ENCODE assay signal across 8 cellular contexts in genomic region chr2:197378494-197378972, GRCh38. TPM values are rescaled to one million over a fixed set of nuclear protein-coding genes. Genes with fewer than 3 reads are reported as not detected.
A peak's percentile ranks its signal among the peaks of the same experiment; 100 is the strongest.
DNase-seq lines count a peak whose midpoint lies in the region; ATAC-seq and TF ChIP-seq lines count a peak whose summit lies in the region.

No MANE protein-coding gene starts in this region.

- H3K4me3 ChIP-seq in DOHH2 (ENCODE audit: low read length) = no peak overlapping the region
- H3K4me3 ChIP-seq in Peyer's patch = no peak overlapping the region
- no peak overlapping the region for H3K4me3 ChIP-seq in foreskin fibroblast (ENCODE audit: low read depth in 1 of 2, low read length in 2 of 2)
- H3K4me3 ChIP-seq in tibial artery = peak overlapping the region; percentile 13 to 41

- peaks cover 10% of the 10 kb centered on the region for H3K4me1 ChIP-seq in DOHH2 (ENCODE audit: control insufficient read depth, low read length)
- H3K4me1 ChIP-seq in Peyer's patch = peaks cover 0 to 6% (median 0%) of the 10 kb centered on the region in 4 donors
- H3K4me1 ChIP-seq in tibial artery = peaks cover 0 to 18% (median 4%) of the 10 kb centered on the region in 4 donors

- H3K4me3 Mint-ChIP-seq in activated T-helper 2 cell treated with anti-CD3 and anti-CD28 coated beads, Interferon-gamma antibody, Interleukin-2, Interleukin-4, amounts not matched to agents 10 μg/mL and 5 μg/mL and 100 μg/mL, durations not matched to agents 14 hours and 24 hours and 36 hours (ENCODE audit: low read depth) = no peak overlapping the region
- H3K4me3 Mint-ChIP-seq in osteocyte (ENCODE audit: unreplicated experiment) = peak overlapping the region; percentile 42

- no peaks in the 10 kb centered on the region for H4K20me1 ChIP-seq in DOHH2 (ENCODE audit: control insufficient read depth, insufficient read depth, low read depth, low read length)

- intact Hi-C loops in activated T-helper 2 cell treated with anti-CD3 and anti-CD28 coated beads, Interferon-gamma antibody, Interleukin-2, Interleukin-4, amounts not matched to agents 10 μg/mL and 5 μg/mL and 100 μg/mL, durations not matched to agents 14 hours and 24 hours and 36 hours (cut with micrococcal nuclease) = loop anchor here (1.0 to 5.0 kb wide), 5 partner anchors 68 to 366 kb away; partner anchors contain the start of gene ANKRD44
- intact Hi-C loops in tibial artery (cut with DNase I; ENCODE audit: low total_unique reads) = loop anchor here (5.0 to 10.0 kb wide), 3 partner anchors 66 to 371 kb away; partner anchors contain the start of gene ANKRD44

- H3K27me3 ChIP-seq in DOHH2 (ENCODE audit: control insufficient read depth, low read length) (peaks cover 2% of the 10 kb centered on the region), Peyer's patch (no peaks in the 10 kb centered on the region), tibial artery (no peaks in the 10 kb centered on the region)

- H3F3A ChIP-seq in DOHH2 (ENCODE audit: control insufficient read depth, insufficient read depth) = no peaks in the 10 kb centered on the region

- H3K36me3 ChIP-seq in DOHH2 (ENCODE audit: control insufficient read depth, low read length) (no peaks in the 10 kb centered on the region), Peyer's patch (no peaks in the 10 kb centered on the region), tibial artery (no peaks in the 10 kb centered on the region)

- no peaks in the 10 kb centered on the region for H3K9me2 ChIP-seq in DOHH2 (replicated peaks; ENCODE audit: control insufficient read depth, low read length)

- H3K27ac ChIP-seq in DOHH2 (ENCODE audit: low read depth, low read length) = no peak overlapping the region
- H3K27ac ChIP-seq in Peyer's patch = no peak overlapping the region
- peak overlapping the region in 1 of 2 donors; percentile 20 for H3K27ac ChIP-seq in tibial artery

- H3K36me3 Mint-ChIP-seq in activated T-helper 2 cell treated with anti-CD3 and anti-CD28 coated beads, Interferon-gamma antibody, Interleukin-2, Interleukin-4, amounts not matched to agents 10 μg/mL and 5 μg/mL and 100 μg/mL, durations not matched to agents 14 hours and 24 hours and 36 hours (ENCODE audit: low read depth) = no peaks in the 10 kb centered on the region
- no peaks in the 10 kb centered on the region for H3K36me3 Mint-ChIP-seq in osteocyte (ENCODE audit: unreplicated experiment)

- no peak overlapping the region for H3K4me2 ChIP-seq in DOHH2 (ENCODE audit: low read length)

- no peaks in the 10 kb centered on the region for H3K9me3 ChIP-seq in DOHH2 (ENCODE audit: control insufficient read depth, insufficient read depth, low read length)
- H3K9me3 ChIP-seq in Peyer's patch = no peaks in the 10 kb centered on the region
- H3K9me3 ChIP-seq in tibial artery = no peaks in the 10 kb centered on the region

- no peak for TF ChIP-seq POLR2A in Peyer's patch (IDR thresholded peaks at IDR 0.05)

- TF ChIP-seq RAD21 in Ishikawa (IDR thresholded peaks at IDR 0.05; ENCODE audit: low read depth) = peak; percentile 97

- H3K27ac Mint-ChIP-seq in activated T-helper 2 cell treated with anti-CD3 and anti-CD28 coated beads, Interferon-gamma antibody, Interleukin-2, Interleukin-4, amounts not matched to agents 10 μg/mL and 5 μg/mL and 100 μg/mL, durations not matched to agents 14 hours and 24 hours and 36 hours = peak overlapping the region; percentile 0
- peak overlapping the region; percentile 77 for H3K27ac Mint-ChIP-seq in osteocyte (ENCODE audit: unreplicated experiment)

- ATAC-seq in HG02870 (IDR thresholded peaks at IDR 0.05; ENCODE audit: unreplicated experiment) = no peak

- peak; percentile 79 for TF ChIP-seq CTCF in DOHH2 (IDR thresholded peaks at IDR 0.05; ENCODE audit: low read depth, low read length, poor library complexity, severe bottlenecking)
- TF ChIP-seq CTCF in Peyer's patch (IDR thresholded peaks at IDR 0.05) = peak; percentile 56 to 90 (median 87)
- TF ChIP-seq CTCF in foreskin fibroblast (IDR thresholded peaks at IDR 0.05; ENCODE audit: low read depth, low read length) = peak; percentile 67
- TF ChIP-seq CTCF in osteocyte (IDR thresholded peaks at IDR 0.05) = peak; percentile 91
- TF ChIP-seq CTCF in tibial artery (IDR thresholded peaks at IDR 0.05) = peak; percentile 67 to 83

- peaks cover 17% of the 10 kb centered on the region for H3K4me1 Mint-ChIP-seq in activated T-helper 2 cell treated with anti-CD3 and anti-CD28 coated beads, Interferon-gamma antibody, Interleukin-2, Interleukin-4, amounts not matched to agents 10 μg/mL and 5 μg/mL and 100 μg/mL, durations not matched to agents 14 hours and 24 hours and 36 hours (ENCODE audit: low read depth)
- H3K4me1 Mint-ChIP-seq in osteocyte (ENCODE audit: unreplicated experiment) = peaks cover 25% of the 10 kb centered on the region

- TF ChIP-seq EP300 in Ishikawa (IDR thresholded peaks at IDR 0.05; ENCODE audit: borderline replicate concordance) = no peak

- DNase-seq in Peyer's patch = peak in 2 of 3 donors; percentile 31 to 72
- peak; percentile 41 for DNase-seq in activated T-helper 2 cell treated with anti-CD3 and anti-CD28 coated beads, Interferon-gamma antibody, Interleukin-2, Interleukin-4, amounts not matched to agents 10 μg/mL and 5 μg/mL and 100 μg/mL, durations not matched to agents 14 hours and 24 hours and 36 hours (ENCODE audit: low spot score)
- DNase-seq in foreskin fibroblast = peak in 1 of 2 donors; percentile 70
- DNase-seq in osteocyte (ENCODE audit: extremely low spot score, unreplicated experiment) = no peak
- no peak for DNase-seq in tibial artery

- H3K27me3 Mint-ChIP-seq in activated T-helper 2 cell treated with anti-CD3 and anti-CD28 coated beads, Interferon-gamma antibody, Interleukin-2, Interleukin-4, amounts not matched to agents 10 μg/mL and 5 μg/mL and 100 μg/mL, durations not matched to agents 14 hours and 24 hours and 36 hours (ENCODE audit: low read depth) = peaks cover 3% of the 10 kb centered on the region
- no peaks in the 10 kb centered on the region for H3K27me3 Mint-ChIP-seq in osteocyte (ENCODE audit: unreplicated experiment)

- no peaks in the 10 kb centered on the region for H3K9me3 Mint-ChIP-seq in activated T-helper 2 cell treated with anti-CD3 and anti-CD28 coated beads, Interferon-gamma antibody, Interleukin-2, Interleukin-4, amounts not matched to agents 10 μg/mL and 5 μg/mL and 100 μg/mL, durations not matched to agents 14 hours and 24 hours and 36 hours
- peaks cover 7% of the 10 kb centered on the region for H3K9me3 Mint-ChIP-seq in osteocyte (ENCODE audit: unreplicated experiment)

- H3K79me2 ChIP-seq in DOHH2 (ENCODE audit: control insufficient read depth, low read length) = no peaks in the 10 kb centered on the region

TF ChIP-seq in Ishikawa, 13 proteins besides CTCF, POLR2A, EP300 and RAD21:
- TF ChIP-seq, protein P1, sequence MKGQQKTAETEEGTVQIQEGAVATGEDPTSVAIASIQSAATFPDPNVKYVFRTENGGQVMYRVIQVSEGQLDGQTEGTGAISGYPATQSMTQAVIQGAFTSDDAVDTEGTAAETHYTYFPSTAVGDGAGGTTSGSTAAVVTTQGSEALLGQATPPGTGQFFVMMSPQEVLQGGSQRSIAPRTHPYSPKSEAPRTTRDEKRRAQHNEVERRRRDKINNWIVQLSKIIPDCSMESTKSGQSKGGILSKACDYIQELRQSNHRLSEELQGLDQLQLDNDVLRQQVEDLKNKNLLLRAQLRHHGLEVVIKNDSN (IDR thresholded peaks at IDR 0.05) = no peak; the same call in 1 of the 2 replicates
- peak; percentile 80 for TF ChIP-seq CEBPB (IDR thresholded peaks at IDR 0.05)
TF ChIP-seq in Ishikawa: peak in this region for 1.

RNA-seq across cellular contexts. Expression of gene SF3B1, which starts 56.3 kb away (rescaled TPM):
- 100 to 1,000 TPM; 313 to 785 (median 486) TPM for total RNA-seq in Peyer's patch
- 284 and 289 TPM in 2 replicates for total RNA-seq in activated T-helper 2 cell treated with anti-CD3 and anti-CD28 coated beads, Interferon-gamma antibody, Interleukin-2, Interleukin-4, amounts not matched to agents 10 μg/mL and 5 μg/mL and 100 μg/mL, durations not matched to agents 14 hours and 24 hours and 36 hours
- total RNA-seq in osteocyte = 281 and 282 TPM in 2 replicates

Comparison
In these comparisons a context has a peak if more than half of its experiments do, and no peak if none do; other contexts are left out.
1. H3K4me3 ChIP-seq: peak in tibial artery (2 of 2); none in DOHH2 (single experiment), Peyer's patch (0 of 4) and foreskin fibroblast (0 of 2).
2. DNase-seq: peak in Peyer's patch (2 of 3) and activated T-helper 2 cell treated with anti-CD3 and anti-CD28 coated beads, Interferon-gamma antibody, Interleukin-2, Interleukin-4, amounts not matched to agents 10 μg/mL and 5 μg/mL and 100 μg/mL, durations not matched to agents 14 hours and 24 hours and 36 hours (single experiment); none in osteocyte (single experiment) and tibial artery (0 of 2).
3. Peak in every context shown above with its lines, with median percentiles within 50 percentile points of each other: CTCF ChIP-seq.